1 cellular context compared by ENCODE assay signal in genomic region chr2:70088508-70089219, GRCh38.
TF ChIP-seq lines count a peak whose summit lies in the region.

No MANE protein-coding gene starts in this region.

TF ChIP-seq in HepG2, 621 proteins besides CTCF, POLR2A, EP300 and RAD21 (continued from another document and continues in another):
- TF ChIP-seq ZNF574 (CRISPR knock-in tag; IDR thresholded peaks at IDR 0.05) (no peak), NAIF1 (CRISPR knock-in tag; IDR thresholded peaks at IDR 0.05; ENCODE audit: borderline replicate concordance) (no peak), ZMYM3 (CRISPR knock-in tag; IDR thresholded peaks at IDR 0.05) (no peak), SKI (IDR thresholded peaks at IDR 0.05; ENCODE audit: partially characterized antibody) (no peak), ZNF263 (CRISPR knock-in tag; IDR thresholded peaks at IDR 0.05) (no peak), ZNF136 (CRISPR knock-in tag; IDR thresholded peaks at IDR 0.05; ENCODE audit: low read depth) (no peak), JARID2 (CRISPR knock-in tag; IDR thresholded peaks at IDR 0.05; ENCODE audit: insufficient replicate concordance) (no peak), HCFC1 (IDR thresholded peaks at IDR 0.05; ENCODE audit: low read depth, low read length) (no peak), HIC2 (CRISPR knock-in tag; IDR thresholded peaks at IDR 0.05; ENCODE audit: low read depth) (no peak), ETV6 (CRISPR knock-in tag; conservative IDR thresholded peaks at IDR 0.05) (no peak), ZNF124 (CRISPR knock-in tag; IDR thresholded peaks at IDR 0.05) (no peak), CHD4 (IDR thresholded peaks at IDR 0.05; ENCODE audit: borderline replicate concordance, low read length) (no peak), HOXA9 (CRISPR knock-in tag; IDR thresholded peaks at IDR 0.05; ENCODE audit: borderline replicate concordance) (no peak), MAX (IDR thresholded peaks at IDR 0.05) (no peak), ZNF75D (CRISPR knock-in tag; IDR thresholded peaks at IDR 0.05; ENCODE audit: borderline replicate concordance) (no peak), ZBTB26 (CRISPR knock-in tag; IDR thresholded peaks at IDR 0.05; ENCODE audit: borderline replicate concordance) (no peak), FLYWCH1 (CRISPR knock-in tag; IDR thresholded peaks at IDR 0.05) (no peak), BHLHE40 (IDR thresholded peaks at IDR 0.05; ENCODE audit: low read length) (0 out of 2 replicates have a peak, but pooled peaks have one; percentile 29), HNRNPLL (IDR thresholded peaks at IDR 0.05; ENCODE audit: low read depth, low read length, poor library complexity, severe bottlenecking) (no peak), NPAS2 (CRISPR knock-in tag; IDR thresholded peaks at IDR 0.05; ENCODE audit: borderline replicate concordance) (0 out of 2 replicates have a peak, but pooled peaks have one; percentile 12), SMAD1 (CRISPR knock-in tag; IDR thresholded peaks at IDR 0.05; ENCODE audit: borderline replicate concordance, low read depth) (no peak), MAZ (IDR thresholded peaks at IDR 0.05; ENCODE audit: borderline replicate concordance, low read depth, low read length) (no peak), MAZ (CRISPR knock-in tag; IDR thresholded peaks at IDR 0.05; ENCODE audit: low read depth) (no peak)
- TF ChIP-seq, protein P1, sequence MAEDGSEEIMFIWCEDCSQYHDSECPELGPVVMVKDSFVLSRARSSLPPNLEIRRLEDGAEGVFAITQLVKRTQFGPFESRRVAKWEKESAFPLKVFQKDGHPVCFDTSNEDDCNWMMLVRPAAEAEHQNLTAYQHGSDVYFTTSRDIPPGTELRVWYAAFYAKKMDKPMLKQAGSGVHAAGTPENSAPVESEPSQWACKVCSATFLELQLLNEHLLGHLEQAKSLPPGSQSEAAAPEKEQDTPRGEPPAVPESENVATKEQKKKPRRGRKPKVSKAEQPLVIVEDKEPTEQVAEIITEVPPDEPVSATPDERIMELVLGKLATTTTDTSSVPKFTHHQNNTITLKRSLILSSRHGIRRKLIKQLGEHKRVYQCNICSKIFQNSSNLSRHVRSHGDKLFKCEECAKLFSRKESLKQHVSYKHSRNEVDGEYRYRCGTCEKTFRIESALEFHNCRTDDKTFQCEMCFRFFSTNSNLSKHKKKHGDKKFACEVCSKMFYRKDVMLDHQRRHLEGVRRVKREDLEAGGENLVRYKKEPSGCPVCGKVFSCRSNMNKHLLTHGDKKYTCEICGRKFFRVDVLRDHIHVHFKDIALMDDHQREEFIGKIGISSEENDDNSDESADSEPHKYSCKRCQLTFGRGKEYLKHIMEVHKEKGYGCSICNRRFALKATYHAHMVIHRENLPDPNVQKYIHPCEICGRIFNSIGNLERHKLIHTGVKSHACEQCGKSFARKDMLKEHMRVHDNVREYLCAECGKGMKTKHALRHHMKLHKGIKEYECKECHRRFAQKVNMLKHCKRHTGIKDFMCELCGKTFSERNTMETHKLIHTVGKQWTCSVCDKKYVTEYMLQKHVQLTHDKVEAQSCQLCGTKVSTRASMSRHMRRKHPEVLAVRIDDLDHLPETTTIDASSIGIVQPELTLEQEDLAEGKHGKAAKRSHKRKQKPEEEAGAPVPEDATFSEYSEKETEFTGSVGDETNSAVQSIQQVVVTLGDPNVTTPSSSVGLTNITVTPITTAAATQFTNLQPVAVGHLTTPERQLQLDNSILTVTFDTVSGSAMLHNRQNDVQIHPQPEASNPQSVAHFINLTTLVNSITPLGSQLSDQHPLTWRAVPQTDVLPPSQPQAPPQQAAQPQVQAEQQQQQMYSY (CRISPR knock-in tag; IDR thresholded peaks at IDR 0.05), result no peak
- TF ChIP-seq, protein P2, sequence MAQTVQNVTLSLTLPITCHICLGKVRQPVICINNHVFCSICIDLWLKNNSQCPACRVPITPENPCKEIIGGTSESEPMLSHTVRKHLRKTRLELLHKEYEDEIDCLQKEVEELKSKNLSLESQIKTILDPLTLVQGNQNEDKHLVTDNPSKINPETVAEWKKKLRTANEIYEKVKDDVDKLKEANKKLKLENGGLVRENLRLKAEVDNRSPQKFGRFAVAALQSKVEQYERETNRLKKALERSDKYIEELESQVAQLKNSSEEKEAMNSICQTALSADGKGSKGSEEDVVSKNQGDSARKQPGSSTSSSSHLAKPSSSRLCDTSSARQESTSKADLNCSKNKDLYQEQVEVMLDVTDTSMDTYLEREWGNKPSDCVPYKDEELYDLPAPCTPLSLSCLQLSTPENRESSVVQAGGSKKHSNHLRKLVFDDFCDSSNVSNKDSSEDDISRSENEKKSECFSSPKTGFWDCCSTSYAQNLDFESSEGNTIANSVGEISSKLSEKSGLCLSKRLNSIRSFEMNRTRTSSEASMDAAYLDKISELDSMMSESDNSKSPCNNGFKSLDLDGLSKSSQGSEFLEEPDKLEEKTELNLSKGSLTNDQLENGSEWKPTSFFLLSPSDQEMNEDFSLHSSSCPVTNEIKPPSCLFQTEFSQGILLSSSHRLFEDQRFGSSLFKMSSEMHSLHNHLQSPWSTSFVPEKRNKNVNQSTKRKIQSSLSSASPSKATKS (CRISPR knock-in tag; IDR thresholded peaks at IDR 0.05), result no peak
- TF ChIP-seq, protein P3, sequence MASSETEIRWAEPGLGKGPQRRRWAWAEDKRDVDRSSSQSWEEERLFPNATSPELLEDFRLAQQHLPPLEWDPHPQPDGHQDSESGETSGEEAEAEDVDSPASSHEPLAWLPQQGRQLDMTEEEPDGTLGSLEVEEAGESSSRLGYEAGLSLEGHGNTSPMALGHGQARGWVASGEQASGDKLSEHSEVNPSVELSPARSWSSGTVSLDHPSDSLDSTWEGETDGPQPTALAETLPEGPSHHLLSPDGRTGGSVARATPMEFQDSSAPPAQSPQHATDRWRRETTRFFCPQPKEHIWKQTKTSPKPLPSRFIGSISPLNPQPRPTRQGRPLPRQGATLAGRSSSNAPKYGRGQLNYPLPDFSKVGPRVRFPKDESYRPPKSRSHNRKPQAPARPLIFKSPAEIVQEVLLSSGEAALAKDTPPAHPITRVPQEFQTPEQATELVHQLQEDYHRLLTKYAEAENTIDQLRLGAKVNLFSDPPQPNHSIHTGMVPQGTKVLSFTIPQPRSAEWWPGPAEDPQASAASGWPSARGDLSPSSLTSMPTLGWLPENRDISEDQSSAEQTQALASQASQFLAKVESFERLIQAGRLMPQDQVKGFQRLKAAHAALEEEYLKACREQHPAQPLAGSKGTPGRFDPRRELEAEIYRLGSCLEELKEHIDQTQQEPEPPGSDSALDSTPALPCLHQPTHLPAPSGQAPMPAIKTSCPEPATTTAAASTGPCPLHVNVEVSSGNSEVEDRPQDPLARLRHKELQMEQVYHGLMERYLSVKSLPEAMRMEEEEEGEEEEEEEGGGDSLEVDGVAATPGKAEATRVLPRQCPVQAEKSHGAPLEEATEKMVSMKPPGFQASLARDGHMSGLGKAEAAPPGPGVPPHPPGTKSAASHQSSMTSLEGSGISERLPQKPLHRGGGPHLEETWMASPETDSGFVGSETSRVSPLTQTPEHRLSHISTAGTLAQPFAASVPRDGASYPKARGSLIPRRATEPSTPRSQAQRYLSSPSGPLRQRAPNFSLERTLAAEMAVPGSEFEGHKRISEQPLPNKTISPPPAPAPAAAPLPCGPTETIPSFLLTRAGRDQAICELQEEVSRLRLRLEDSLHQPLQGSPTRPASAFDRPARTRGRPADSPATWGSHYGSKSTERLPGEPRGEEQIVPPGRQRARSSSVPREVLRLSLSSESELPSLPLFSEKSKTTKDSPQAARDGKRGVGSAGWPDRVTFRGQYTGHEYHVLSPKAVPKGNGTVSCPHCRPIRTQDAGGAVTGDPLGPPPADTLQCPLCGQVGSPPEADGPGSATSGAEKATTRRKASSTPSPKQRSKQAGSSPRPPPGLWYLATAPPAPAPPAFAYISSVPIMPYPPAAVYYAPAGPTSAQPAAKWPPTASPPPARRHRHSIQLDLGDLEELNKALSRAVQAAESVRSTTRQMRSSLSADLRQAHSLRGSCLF (CRISPR knock-in tag; IDR thresholded peaks at IDR 0.05; ENCODE audit: borderline replicate concordance), result no peak
- TF ChIP-seq, protein P4, sequence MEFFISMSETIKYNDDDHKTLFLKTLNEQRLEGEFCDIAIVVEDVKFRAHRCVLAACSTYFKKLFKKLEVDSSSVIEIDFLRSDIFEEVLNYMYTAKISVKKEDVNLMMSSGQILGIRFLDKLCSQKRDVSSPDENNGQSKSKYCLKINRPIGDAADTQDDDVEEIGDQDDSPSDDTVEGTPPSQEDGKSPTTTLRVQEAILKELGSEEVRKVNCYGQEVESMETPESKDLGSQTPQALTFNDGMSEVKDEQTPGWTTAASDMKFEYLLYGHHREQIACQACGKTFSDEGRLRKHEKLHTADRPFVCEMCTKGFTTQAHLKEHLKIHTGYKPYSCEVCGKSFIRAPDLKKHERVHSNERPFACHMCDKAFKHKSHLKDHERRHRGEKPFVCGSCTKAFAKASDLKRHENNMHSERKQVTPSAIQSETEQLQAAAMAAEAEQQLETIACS (CRISPR knock-in tag; IDR thresholded peaks at IDR 0.05), result no peak
- TF ChIP-seq, protein P5, sequence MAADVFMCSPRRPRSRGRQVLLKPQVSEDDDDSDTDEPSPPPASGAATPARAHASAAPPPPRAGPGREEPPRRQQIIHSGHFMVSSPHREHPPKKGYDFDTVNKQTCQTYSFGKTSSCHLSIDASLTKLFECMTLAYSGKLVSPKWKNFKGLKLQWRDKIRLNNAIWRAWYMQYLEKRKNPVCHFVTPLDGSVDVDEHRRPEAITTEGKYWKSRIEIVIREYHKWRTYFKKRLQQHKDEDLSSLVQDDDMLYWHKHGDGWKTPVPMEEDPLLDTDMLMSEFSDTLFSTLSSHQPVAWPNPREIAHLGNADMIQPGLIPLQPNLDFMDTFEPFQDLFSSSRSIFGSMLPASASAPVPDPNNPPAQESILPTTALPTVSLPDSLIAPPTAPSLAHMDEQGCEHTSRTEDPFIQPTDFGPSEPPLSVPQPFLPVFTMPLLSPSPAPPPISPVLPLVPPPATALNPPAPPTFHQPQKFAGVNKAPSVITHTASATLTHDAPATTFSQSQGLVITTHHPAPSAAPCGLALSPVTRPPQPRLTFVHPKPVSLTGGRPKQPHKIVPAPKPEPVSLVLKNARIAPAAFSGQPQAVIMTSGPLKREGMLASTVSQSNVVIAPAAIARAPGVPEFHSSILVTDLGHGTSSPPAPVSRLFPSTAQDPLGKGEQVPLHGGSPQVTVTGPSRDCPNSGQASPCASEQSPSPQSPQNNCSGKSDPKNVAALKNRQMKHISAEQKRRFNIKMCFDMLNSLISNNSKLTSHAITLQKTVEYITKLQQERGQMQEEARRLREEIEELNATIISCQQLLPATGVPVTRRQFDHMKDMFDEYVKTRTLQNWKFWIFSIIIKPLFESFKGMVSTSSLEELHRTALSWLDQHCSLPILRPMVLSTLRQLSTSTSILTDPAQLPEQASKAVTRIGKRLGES (CRISPR knock-in tag; IDR thresholded peaks at IDR 0.05; ENCODE audit: borderline replicate concordance), result no peak
- TF ChIP-seq, protein P6, sequence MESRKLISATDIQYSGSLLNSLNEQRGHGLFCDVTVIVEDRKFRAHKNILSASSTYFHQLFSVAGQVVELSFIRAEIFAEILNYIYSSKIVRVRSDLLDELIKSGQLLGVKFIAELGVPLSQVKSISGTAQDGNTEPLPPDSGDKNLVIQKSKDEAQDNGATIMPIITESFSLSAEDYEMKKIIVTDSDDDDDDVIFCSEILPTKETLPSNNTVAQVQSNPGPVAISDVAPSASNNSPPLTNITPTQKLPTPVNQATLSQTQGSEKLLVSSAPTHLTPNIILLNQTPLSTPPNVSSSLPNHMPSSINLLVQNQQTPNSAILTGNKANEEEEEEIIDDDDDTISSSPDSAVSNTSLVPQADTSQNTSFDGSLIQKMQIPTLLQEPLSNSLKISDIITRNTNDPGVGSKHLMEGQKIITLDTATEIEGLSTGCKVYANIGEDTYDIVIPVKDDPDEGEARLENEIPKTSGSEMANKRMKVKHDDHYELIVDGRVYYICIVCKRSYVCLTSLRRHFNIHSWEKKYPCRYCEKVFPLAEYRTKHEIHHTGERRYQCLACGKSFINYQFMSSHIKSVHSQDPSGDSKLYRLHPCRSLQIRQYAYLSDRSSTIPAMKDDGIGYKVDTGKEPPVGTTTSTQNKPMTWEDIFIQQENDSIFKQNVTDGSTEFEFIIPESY (CRISPR knock-in tag; IDR thresholded peaks at IDR 0.05), result no peak
